ENCODE assay signal across 29 cellular contexts in genomic region chr7:20012100-20012499, GRCh38.
"Had no signal": no experiment of that assay in that cellular context is flagged by ENCODE, and none has a peak within 500 bp of the region (broad histone marks: within the 10 kb centered on the region; RNA-seq: fewer than 3 reads in every experiment).

No MANE protein-coding gene starts in this region.

- H3K4me3 ChIP-seq: neural progenitor cell, ovary, psoas muscle, skin epidermis, smooth muscle cell, spleen, suprapubic skin, testis, tibial nerve, upper lobe of left lung, vagina had no signal

- H3K9ac ChIP-seq: neural progenitor cell, parathyroid adenoma had no signal

- H3K36me3 ChIP-seq: neural progenitor cell, ovary, spleen, suprapubic skin, tibial nerve, upper lobe of left lung, vagina had no signal

- H3K27ac ChIP-seq: neural progenitor cell, ovary, parathyroid adenoma, psoas muscle, skin epidermis, spleen, suprapubic skin, testis, tibial nerve, upper lobe of left lung, vagina had no signal

- FAIRE-seq: urothelium cell line had no signal

- ATAC-seq: natural killer cell; psoas muscle; right cardiac atrium; sciatic nerve; stimulated activated memory B cell treated with anti-CD40 and anti-IgM and Interleukin-4, amounts not matched to agents 10 μg/mL and 1 μg/mL and 100 μg/mL, for 72 hours; stimulated activated naive CD8-positive, alpha-beta T cell treated with anti-CD3 and anti-CD28 coated beads, Interleukin-15, amount 100 ng/mL, for 72 hours; stimulated activated naive CD8-positive, alpha-beta T cell treated with anti-CD3 and anti-CD28 coated beads, Interleukin-15, Interleukin-2, amounts not matched to agents 100 U/mL and 50 U/mL, for 24 hours had no signal

- H3K79me2 ChIP-seq: parathyroid adenoma had no signal

- H2AFZ ChIP-seq: neural progenitor cell, parathyroid adenoma had no signal

- H3K9me3 ChIP-seq: ovary, psoas muscle, spleen, suprapubic skin, testis, tibial nerve, upper lobe of left lung, vagina had no signal

- DNase-seq: natural killer cell; occipital lobe; ovary; posterior cingulate gyrus; psoas muscle; right cardiac atrium; spleen; stimulated activated CD4-positive, alpha-beta T cell treated with anti-CD3 and anti-CD28 coated beads, Interleukin-12 subunit alpha, Interleukin-12 subunit beta, amount 100 ng/mL, for 4 hours; stimulated activated CD4-positive, alpha-beta T cell treated with anti-CD3 and anti-CD28 coated beads, Interleukin-1b, Interleukin-23, amount 100 ng/mL, for 48 hours; stimulated activated CD4-positive, alpha-beta T cell treated with anti-CD3 and anti-CD28 coated beads, Interleukin-4, amount 100 ng/mL, for 1 hour; stimulated activated CD4-positive, alpha-beta T cell treated with anti-CD3 and anti-CD28 coated beads, Interleukin-4, amount 100 ng/mL, for 4 hours; stimulated activated CD8-positive, alpha-beta memory T cell treated with anti-CD3 and anti-CD28 coated beads, Interleukin-4, amount 100 ng/mL, for 48 hours; stimulated activated naive CD4-positive, alpha-beta T cell; stimulated activated naive CD8-positive, alpha-beta T cell treated with anti-CD3 and anti-CD28 coated beads, Interleukin-15, amount 100 ng/mL, for 72 hours; stimulated activated naive CD8-positive, alpha-beta T cell treated with anti-CD3 and anti-CD28 coated beads, Interleukin-15, Interleukin-2, amounts not matched to agents 100 U/mL and 50 U/mL, for 24 hours; substantia nigra; testis; trophoblast cell; upper lobe of left lung had no signal

- H3K4me1 ChIP-seq: neural progenitor cell, parathyroid adenoma, psoas muscle, spleen, suprapubic skin, testis, tibial nerve, upper lobe of left lung, vagina had no signal

- H3K27me3 ChIP-seq: neural progenitor cell, ovary, spleen, suprapubic skin, testis, tibial nerve, upper lobe of left lung, vagina had no signal

- H3K4me2 ChIP-seq: neural progenitor cell, smooth muscle cell had no signal
